ENCODE assay signal across 24 cellular contexts in the genomic region with DNA sequence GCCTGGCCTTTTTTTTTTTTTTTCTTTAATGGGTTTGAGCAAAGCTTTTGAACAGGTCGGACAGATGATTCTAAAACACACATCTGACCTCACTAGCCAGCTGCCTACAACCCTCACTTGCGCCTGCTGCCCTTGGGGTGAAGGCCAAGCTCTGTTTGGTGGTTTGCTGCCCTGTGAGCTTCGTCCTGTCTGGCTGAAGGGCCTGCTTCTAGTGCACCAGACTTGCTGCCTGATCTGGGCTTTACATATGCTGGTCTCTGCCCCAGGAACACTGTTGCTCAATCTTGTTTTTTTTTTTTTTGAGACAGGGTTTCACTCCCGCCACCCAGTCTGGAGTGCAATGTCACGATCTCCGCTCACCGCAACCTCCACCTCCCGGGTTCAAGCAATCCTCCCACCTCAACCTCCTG.
"Had no signal": no experiment of that assay in that cellular context is flagged by ENCODE, and none has a peak within 500 bp of the region (broad histone marks: within the 10 kb centered on the region; RNA-seq: fewer than 3 reads in every experiment).

No MANE protein-coding gene starts in this region.

- H3K27ac Mint-ChIP-seq: activated CD4-positive, alpha-beta memory T cell treated with anti-CD3 and anti-CD28 coated beads for 36 hours; activated naive CD4-positive, alpha-beta T cell treated with anti-CD3 and anti-CD28 coated beads for 36 hours; activated naive CD8-positive, alpha-beta T cell; activated T-helper 17 cell treated with anti-CD3 and anti-CD28 coated beads, Interleukin-2, amount 50 U/mL, for 72 hours had no signal

- H3K27me3 ChIP-seq: brain microvascular endothelial cell, cardiac muscle cell had no signal

- H3K9me3 Mint-ChIP-seq: activated CD4-positive, alpha-beta memory T cell treated with anti-CD3 and anti-CD28 coated beads for 36 hours; activated CD4-positive, alpha-beta T cell treated with anti-CD3 and anti-CD28 coated beads, Interleukin-2, amount 10 ng/mL, durations not matched to agents 7 days and 5 days; activated naive CD4-positive, alpha-beta T cell treated with anti-CD3 and anti-CD28 coated beads for 36 hours; activated T-helper 17 cell treated with anti-CD3 and anti-CD28 coated beads, Interleukin-2, amount 50 U/mL, for 72 hours had no signal

- DNase-seq: activated CD4-positive, alpha-beta memory T cell treated with anti-CD3 and anti-CD28 coated beads for 36 hours; activated CD4-positive, alpha-beta T cell treated with anti-CD3 and anti-CD28 coated beads, Interleukin-2, amount 10 ng/mL, durations not matched to agents 7 days and 5 days; activated CD4-positive, CD25-positive, alpha-beta regulatory T cell; activated gamma-delta T cell; activated naive CD4-positive, alpha-beta T cell treated with anti-CD3 and anti-CD28 coated beads for 36 hours; activated T-cell treated with anti-CD3 and anti-CD28 coated beads for 4 hours; activated T-cell treated with anti-CD3 and anti-CD28 coated beads, Interleukin-2, amount 50 U/mL, for 48 hours; brain microvascular endothelial cell; KG1; NCI-H1092; NCI-H1417; NCI-H1930; NCI-H2171; NCI-H510A treated with DMSO at 0.1 percent for 48 hours; NCI-H69; NK-92 treated with Interleukin-12 subunit alpha and Interleukin-12 subunit beta, amount 100 ng/mL, for 24 hours; PC-3; SHP77; T-helper 2 cell; T1000 had no signal

- H3K27ac ChIP-seq: brain microvascular endothelial cell, cardiac muscle cell, VCaP had no signal

- H3K4me3 Mint-ChIP-seq: activated CD4-positive, alpha-beta memory T cell treated with anti-CD3 and anti-CD28 coated beads for 36 hours; activated CD4-positive, alpha-beta T cell treated with anti-CD3 and anti-CD28 coated beads, Interleukin-2, amount 10 ng/mL, durations not matched to agents 7 days and 5 days; activated naive CD4-positive, alpha-beta T cell treated with anti-CD3 and anti-CD28 coated beads for 36 hours; activated naive CD8-positive, alpha-beta T cell; activated T-helper 17 cell treated with anti-CD3 and anti-CD28 coated beads, Interleukin-2, amount 50 U/mL, for 72 hours had no signal

- H3K27me3 Mint-ChIP-seq: activated CD4-positive, alpha-beta memory T cell treated with anti-CD3 and anti-CD28 coated beads for 36 hours; activated CD4-positive, alpha-beta T cell treated with anti-CD3 and anti-CD28 coated beads, Interleukin-2, amount 10 ng/mL, durations not matched to agents 7 days and 5 days; activated naive CD8-positive, alpha-beta T cell; activated T-helper 17 cell treated with anti-CD3 and anti-CD28 coated beads, Interleukin-2, amount 50 U/mL, for 72 hours had no signal

- ATAC-seq: activated T-helper 17 cell treated with anti-CD3 and anti-CD28 coated beads, Interleukin-2, amount 50 U/mL, for 72 hours; PC-3 had no signal

- H3K4me3 ChIP-seq: cardiac muscle cell had no signal
